15 cellular contexts compared by ENCODE assay signal in the genomic region with DNA sequence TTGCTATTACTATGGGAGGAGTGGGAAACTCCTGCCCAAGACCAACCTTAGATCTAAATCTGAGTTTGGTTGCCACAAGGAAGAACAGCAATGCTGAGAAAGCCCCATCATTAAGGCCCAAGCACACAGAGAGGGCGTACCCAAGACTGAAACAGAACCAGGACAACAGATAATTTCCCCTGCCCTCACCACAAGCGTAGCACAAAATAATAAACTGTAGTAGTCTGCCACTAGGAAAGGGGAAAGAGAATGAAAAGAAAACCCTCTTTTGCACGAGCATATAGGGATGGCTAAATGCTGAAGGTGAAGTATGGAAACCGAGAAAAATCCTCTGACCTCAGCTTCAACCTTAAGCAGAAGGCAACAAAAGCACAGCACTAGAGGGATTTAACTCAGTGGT.
A peak's percentile ranks its signal among the peaks of the same experiment; 100 is the strongest.
DNase-seq lines count a peak whose midpoint lies in the region; ATAC-seq and TF ChIP-seq lines count a peak whose summit lies in the region.
"Had no signal": no experiment of that assay in that cellular context is flagged by ENCODE, and none has a peak within 500 bp of the region (broad histone marks: within the 10 kb centered on the region; RNA-seq: fewer than 3 reads in every experiment).

No MANE protein-coding gene starts in this region.

- H3K27ac ChIP-seq in RWPE1 = no peak overlapping the region
- H3K27ac ChIP-seq: cardiac muscle cell, stomach had no signal

- DNase-seq in GM13977 (ENCODE audit: low spot score) = peak; percentile 8
- no peak for DNase-seq in occipital lobe (lab: John Stamatoyannopoulos, UW)
- no peak for DNase-seq in RWPE1 (ENCODE audit: low spot score)
- DNase-seq in WTC11 (ENCODE audit: low spot score) = no peak
- DNase-seq in CD14-positive monocyte (ENCODE audit: low spot score) = no peak
- DNase-seq: activated naive CD4-positive, alpha-beta T cell treated with Interleukin-2 at 50 U/mL for 16 hours; H9; right cardiac atrium; SK-N-SH; stimulated activated CD4-positive, alpha-beta T cell treated with anti-CD3 and anti-CD28 coated beads, Interleukin-4, amount 100 ng/mL, for 1 hour; stomach had no signal

- H3K4me1 Mint-ChIP-seq in WTC11 (no peaks in the 10 kb centered on the region), CD14-positive monocyte (no peaks in the 10 kb centered on the region)
- H3K4me1 Mint-ChIP-seq: H9 had no signal

- intact Hi-C loops in CD14-positive monocyte (cut with micrococcal nuclease) = no loop called here

- H3K36me3 Mint-ChIP-seq in WTC11 (no peaks in the 10 kb centered on the region), CD14-positive monocyte (no peaks in the 10 kb centered on the region)

- peak; percentile 60 for ATAC-seq in GM18909 (IDR thresholded peaks at IDR 0.05; ENCODE audit: poor library complexity, unreplicated experiment)
- peak; percentile 75 for ATAC-seq in HG02610 (IDR thresholded peaks at IDR 0.05; ENCODE audit: unreplicated experiment)
- ATAC-seq in HG03457 (IDR thresholded peaks at IDR 0.05; ENCODE audit: unreplicated experiment) = peak; percentile 38
- no peak for ATAC-seq in WTC11
- ATAC-seq: right cardiac atrium had no signal

- peaks cover 11% of the 10 kb centered on the region for H3K9me3 Mint-ChIP-seq in WTC11
- peaks cover 0 to 7% (median 5%) of the 10 kb centered on the region in 7 donors for H3K9me3 Mint-ChIP-seq in CD14-positive monocyte

- POLR2A ChIA-PET in RWPE1 (lab: Yijun Ruan, JAX; ENCODE audit: low non-redundant PET) (no interaction called here), WTC11 (lab: Charles Lee) (no interaction called here)

- H3K4me3 Mint-ChIP-seq in WTC11 = no peak overlapping the region
- H3K4me3 Mint-ChIP-seq in CD14-positive monocyte = no peak overlapping the region
- H3K4me3 Mint-ChIP-seq: H9 had no signal

- H3K27me3 Mint-ChIP-seq in WTC11 (ENCODE audit: low read depth) = peaks cover 4% of the 10 kb centered on the region; the same call in 1 of the 2 replicates
- peaks cover 2% of the 10 kb centered on the region in 3 donors for H3K27me3 Mint-ChIP-seq in CD14-positive monocyte (ENCODE audit: low read depth in 3 of 3)

- in situ Hi-C loops in GM13977 (cut with MboI; ENCODE audit: low pct_unique_long_range_greater_than_20kb, low sequenced_read_pairs, unreplicated experiment) = no loop called here

- TF ChIP-seq CTCF in GM13977 (IDR thresholded peaks at IDR 0.05; ENCODE audit: extremely low read depth, insufficient read depth, missing control alignments) (no peak), RWPE1 (conservative IDR thresholded peaks at IDR 0.05; ENCODE audit: low read depth) (no peak), WTC11 (IDR thresholded peaks at IDR 0.05) (no peak), CD14-positive monocyte (IDR thresholded peaks at IDR 0.05) (no peak)

- CTCF ChIA-PET in RWPE1 (lab: Yijun Ruan, JAX) = no interaction called here
- CTCF ChIA-PET in WTC11 (lab: Charles Lee) = interaction anchor here (1.0 kb wide), 1 partner anchor 150 kb away, joined by 3 read pairs; no protein-coding TSS in a partner anchor

- H3K27ac Mint-ChIP-seq in WTC11 (no peak overlapping the region), CD14-positive monocyte (no peak overlapping the region)

TF ChIP-seq in WTC11, 78 proteins besides CTCF, POLR2A, EP300 and RAD21:
- TF ChIP-seq NFATC4 (CRISPR knock-in tag; IDR thresholded peaks at IDR 0.05) (no peak), MLX (CRISPR knock-in tag; IDR thresholded peaks at IDR 0.05) (no peak), ATF6 (CRISPR knock-in tag; IDR thresholded peaks at IDR 0.05) (no peak), ZNF671 (CRISPR knock-in tag; IDR thresholded peaks at IDR 0.05) (no peak), TP53 (CRISPR knock-in tag; IDR thresholded peaks at IDR 0.05) (no peak), NFE2L1 (CRISPR knock-in tag; IDR thresholded peaks at IDR 0.05) (no peak), MYBL2 (CRISPR knock-in tag; IDR thresholded peaks at IDR 0.05) (no peak), SMAD4 (CRISPR knock-in tag; IDR thresholded peaks at IDR 0.05) (no peak)
- TF ChIP-seq, protein P1, sequence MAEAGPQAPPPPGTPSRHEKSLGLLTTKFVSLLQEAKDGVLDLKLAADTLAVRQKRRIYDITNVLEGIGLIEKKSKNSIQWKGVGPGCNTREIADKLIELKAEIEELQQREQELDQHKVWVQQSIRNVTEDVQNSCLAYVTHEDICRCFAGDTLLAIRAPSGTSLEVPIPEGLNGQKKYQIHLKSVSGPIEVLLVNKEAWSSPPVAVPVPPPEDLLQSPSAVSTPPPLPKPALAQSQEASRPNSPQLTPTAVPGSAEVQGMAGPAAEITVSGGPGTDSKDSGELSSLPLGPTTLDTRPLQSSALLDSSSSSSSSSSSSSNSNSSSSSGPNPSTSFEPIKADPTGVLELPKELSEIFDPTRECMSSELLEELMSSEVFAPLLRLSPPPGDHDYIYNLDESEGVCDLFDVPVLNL (CRISPR knock-in tag; IDR thresholded peaks at IDR 0.05; ENCODE audit: borderline replicate concordance, low read depth) = no peak
- TF ChIP-seq, protein P2, sequence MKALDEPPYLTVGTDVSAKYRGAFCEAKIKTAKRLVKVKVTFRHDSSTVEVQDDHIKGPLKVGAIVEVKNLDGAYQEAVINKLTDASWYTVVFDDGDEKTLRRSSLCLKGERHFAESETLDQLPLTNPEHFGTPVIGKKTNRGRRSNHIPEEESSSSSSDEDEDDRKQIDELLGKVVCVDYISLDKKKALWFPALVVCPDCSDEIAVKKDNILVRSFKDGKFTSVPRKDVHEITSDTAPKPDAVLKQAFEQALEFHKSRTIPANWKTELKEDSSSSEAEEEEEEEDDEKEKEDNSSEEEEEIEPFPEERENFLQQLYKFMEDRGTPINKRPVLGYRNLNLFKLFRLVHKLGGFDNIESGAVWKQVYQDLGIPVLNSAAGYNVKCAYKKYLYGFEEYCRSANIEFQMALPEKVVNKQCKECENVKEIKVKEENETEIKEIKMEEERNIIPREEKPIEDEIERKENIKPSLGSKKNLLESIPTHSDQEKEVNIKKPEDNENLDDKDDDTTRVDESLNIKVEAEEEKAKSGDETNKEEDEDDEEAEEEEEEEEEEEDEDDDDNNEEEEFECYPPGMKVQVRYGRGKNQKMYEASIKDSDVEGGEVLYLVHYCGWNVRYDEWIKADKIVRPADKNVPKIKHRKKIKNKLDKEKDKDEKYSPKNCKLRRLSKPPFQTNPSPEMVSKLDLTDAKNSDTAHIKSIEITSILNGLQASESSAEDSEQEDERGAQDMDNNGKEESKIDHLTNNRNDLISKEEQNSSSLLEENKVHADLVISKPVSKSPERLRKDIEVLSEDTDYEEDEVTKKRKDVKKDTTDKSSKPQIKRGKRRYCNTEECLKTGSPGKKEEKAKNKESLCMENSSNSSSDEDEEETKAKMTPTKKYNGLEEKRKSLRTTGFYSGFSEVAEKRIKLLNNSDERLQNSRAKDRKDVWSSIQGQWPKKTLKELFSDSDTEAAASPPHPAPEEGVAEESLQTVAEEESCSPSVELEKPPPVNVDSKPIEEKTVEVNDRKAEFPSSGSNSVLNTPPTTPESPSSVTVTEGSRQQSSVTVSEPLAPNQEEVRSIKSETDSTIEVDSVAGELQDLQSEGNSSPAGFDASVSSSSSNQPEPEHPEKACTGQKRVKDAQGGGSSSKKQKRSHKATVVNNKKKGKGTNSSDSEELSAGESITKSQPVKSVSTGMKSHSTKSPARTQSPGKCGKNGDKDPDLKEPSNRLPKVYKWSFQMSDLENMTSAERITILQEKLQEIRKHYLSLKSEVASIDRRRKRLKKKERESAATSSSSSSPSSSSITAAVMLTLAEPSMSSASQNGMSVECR (CRISPR knock-in tag; IDR thresholded peaks at IDR 0.05; ENCODE audit: borderline replicate concordance) = no peak
